In the genomic region with DNA sequence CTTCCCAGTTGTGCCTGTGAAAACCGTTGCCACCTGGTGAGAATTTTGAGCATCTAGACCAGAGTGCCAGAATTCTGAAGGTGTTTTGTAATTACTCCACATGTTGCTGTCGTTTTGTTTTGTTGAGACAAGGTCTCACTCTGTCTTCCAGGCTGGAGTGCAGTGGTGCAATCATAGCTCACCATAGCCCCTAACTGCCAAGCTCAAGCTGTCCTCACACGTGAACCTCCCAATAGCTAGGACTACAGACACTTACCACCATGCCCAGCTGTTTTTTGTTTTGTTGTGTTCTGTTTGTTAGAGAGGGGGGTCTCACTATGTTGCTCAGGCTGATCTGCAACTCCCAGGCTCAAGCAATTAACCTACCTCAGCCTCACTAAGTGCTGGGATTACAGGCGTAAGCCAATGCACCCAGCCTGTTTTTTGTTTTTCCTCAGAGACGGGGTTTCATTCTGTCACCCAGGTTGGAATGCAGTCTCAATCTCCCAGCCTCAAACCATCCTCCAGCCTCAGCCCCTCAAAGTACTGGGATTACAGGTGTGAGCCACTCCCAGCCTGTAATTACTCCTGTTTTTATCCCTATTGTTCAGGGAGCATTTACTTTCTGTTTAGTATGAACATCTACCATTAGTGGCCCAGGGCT, we compare ENCODE assay signal across 20 cellular contexts.
DNase-seq lines count a peak whose midpoint lies in the region; TF ChIP-seq lines count a peak whose summit lies in the region.
"Had no signal": no experiment of that assay in that cellular context is flagged by ENCODE, and none has a peak within 500 bp of the region (broad histone marks: within the 10 kb centered on the region; RNA-seq: fewer than 3 reads in every experiment).

No MANE protein-coding gene starts in this region.

- no peak overlapping the region for H3K56ac ChIP-seq in mesendoderm (ENCODE audit: low read length)

- POLR2A ChIA-PET in MCF 10A (lab: Yijun Ruan, JAX): interaction anchor here (0.7 to 0.8 kb wide), 2 partner anchors 18 to 208 kb away, joined by 3 read pairs; no protein-coding TSS in a partner anchor

- no peak overlapping the region for H3K4ac ChIP-seq in mesendoderm (ENCODE audit: low read depth, low read length)

- DNase-seq in breast epithelium (ENCODE audit: low spot score in 2 of 2): no peak
- DNase-seq in MCF 10A (ENCODE audit: unreplicated experiment): no peak
- DNase-seq in coronary artery (ENCODE audit: low spot score): no peak
- DNase-seq in mesendoderm: peak; percentile 72
- no peak for DNase-seq in tibial artery
- DNase-seq in NCI-H146 treated with DMSO at 0.1 percent for 48 hours (lab: John Stamatoyannopoulos, UW; ENCODE audit: unreplicated experiment): no peak
- DNase-seq in GM19238 (ENCODE audit: insufficient read length, low spot score): no peak
- no peak for DNase-seq in activated naive CD4-positive, alpha-beta T cell treated with anti-CD3 and anti-CD28 coated beads for 36 hours
- DNase-seq: activated gamma-delta T cell; CD4-positive, CD25-positive, alpha-beta regulatory T cell; central memory CD4-positive, alpha-beta T cell; effector CD4-positive, alpha-beta T cell; glutamatergic neuron; lower lobe of right lung; NCI-H146; NCI-H345; SHP77; stimulated activated CD4-positive, alpha-beta T cell treated with anti-CD3 and anti-CD28 coated beads, Interleukin-2, amount 100 ng/mL, for 48 hours; T-cell had no signal

- TF ChIP-seq POLR2A in breast epithelium (IDR thresholded peaks at IDR 0.05): no peak

- H3K27ac Mint-ChIP-seq in MCF 10A (ENCODE audit: low read depth, unreplicated experiment): no peak overlapping the region
- no peak overlapping the region for H3K27ac Mint-ChIP-seq in activated naive CD4-positive, alpha-beta T cell treated with anti-CD3 and anti-CD28 coated beads for 36 hours
- H3K27ac Mint-ChIP-seq: T-cell had no signal

- no peak overlapping the region for H3K4me3 ChIP-seq in breast epithelium
- H3K4me3 ChIP-seq in coronary artery: peak overlapping the region; percentile 34
- H3K4me3 ChIP-seq in mesendoderm (ENCODE audit: low read length): no peak overlapping the region
- peak overlapping the region; percentile 3 to 31 for H3K4me3 ChIP-seq in tibial artery
- H3K4me3 ChIP-seq: lower lobe of right lung, skin epidermis had no signal

- H3K9ac ChIP-seq in mesendoderm (ENCODE audit: low read length): no peak overlapping the region

- intact Hi-C loops in breast epithelium (cut with DNase I; ENCODE audit: low total_unique reads): no loop called here
- intact Hi-C loops in MCF 10A (cut with micrococcal nuclease): no loop called here
- intact Hi-C loops in tibial artery (cut with DNase I; ENCODE audit: low total_unique reads): no loop called here
- intact Hi-C loops in activated naive CD4-positive, alpha-beta T cell treated with anti-CD3 and anti-CD28 coated beads for 36 hours (cut with micrococcal nuclease): no loop called here

- H3K18ac ChIP-seq in mesendoderm (ENCODE audit: low read length): no peak overlapping the region

- H2BK120ac ChIP-seq in mesendoderm (ENCODE audit: low read depth, low read length): no peak overlapping the region

- H3K27me3 ChIP-seq in breast epithelium (no peaks in the 10 kb centered on the region), mesendoderm (ENCODE audit: insufficient read depth, low read length, poor library complexity) (no peaks in the 10 kb centered on the region), tibial artery (no peaks in the 10 kb centered on the region)

- H3K4me1 Mint-ChIP-seq in MCF 10A (ENCODE audit: insufficient read depth, unreplicated experiment): peaks cover 23% of the 10 kb centered on the region
- no peaks in the 10 kb centered on the region for H3K4me1 Mint-ChIP-seq in activated naive CD4-positive, alpha-beta T cell treated with anti-CD3 and anti-CD28 coated beads for 36 hours (ENCODE audit: low read depth)

- H3K79me2 ChIP-seq in mesendoderm (ENCODE audit: control insufficient read depth, insufficient read depth, low read length): no peaks in the 10 kb centered on the region

- peaks cover 6% of the 10 kb centered on the region for H3K79me1 ChIP-seq in mesendoderm (ENCODE audit: low read length)

- WGBS in mesendoderm (ENCODE audit: extremely low coverage, insufficient coverage, low lambda C conversion rate): no CpG with 5 or more reads among the region's 5 CpGs

- no peaks in the 10 kb centered on the region for H3K36me3 ChIP-seq in breast epithelium
- H3K36me3 ChIP-seq in mesendoderm (ENCODE audit: control insufficient read depth, insufficient read depth, low read length): no peaks in the 10 kb centered on the region
- H3K36me3 ChIP-seq in tibial artery: no peaks in the 10 kb centered on the region
- H3K36me3 ChIP-seq: lower lobe of right lung had no signal

- H2BK5ac ChIP-seq in mesendoderm (ENCODE audit: low read length): no peak overlapping the region

- peaks cover 60% of the 10 kb centered on the region for H3K36me3 Mint-ChIP-seq in MCF 10A (ENCODE audit: insufficient read depth, unreplicated experiment)
- H3K36me3 Mint-ChIP-seq in activated naive CD4-positive, alpha-beta T cell treated with anti-CD3 and anti-CD28 coated beads for 36 hours (ENCODE audit: low read depth): no peaks in the 10 kb centered on the region

- no peaks in the 10 kb centered on the region for H3K9me3 ChIP-seq in breast epithelium
- H3K9me3 ChIP-seq in tibial artery: no peaks in the 10 kb centered on the region
- H3K9me3 ChIP-seq: lower lobe of right lung had no signal

- H3K4me1 ChIP-seq in breast epithelium (peaks cover 0 to 8% of the 10 kb centered on the region in 2 donors), mesendoderm (ENCODE audit: control insufficient read depth, low read depth, low read length) (peaks cover 2% of the 10 kb centered on the region), tibial artery (peaks cover 0 to 98% (median 40%) of the 10 kb centered on the region in 4 donors)

- H3K4me2 ChIP-seq in mesendoderm (ENCODE audit: low read length): no peak overlapping the region

- BruUV-seq in MCF 10A (replicated peaks; lab: Mats Ljungman, UMichigan): no TSS peak

- no peak overlapping the region for H2BK15ac ChIP-seq in mesendoderm (replicated peaks; ENCODE audit: low read depth)

- TF ChIP-seq CTCF in breast epithelium (IDR thresholded peaks at IDR 0.05) (no peak), MCF 10A (IDR thresholded peaks at IDR 0.05; ENCODE audit: unreplicated experiment) (no peak), coronary artery (IDR thresholded peaks at IDR 0.05) (no peak), tibial artery (IDR thresholded peaks at IDR 0.05) (no peak)

- no peaks in the 10 kb centered on the region for H3K27me3 Mint-ChIP-seq in MCF 10A (ENCODE audit: insufficient read depth, unreplicated experiment)
- no peaks in the 10 kb centered on the region for H3K27me3 Mint-ChIP-seq in activated naive CD4-positive, alpha-beta T cell treated with anti-CD3 and anti-CD28 coated beads for 36 hours (ENCODE audit: low read depth)
- H3K27me3 Mint-ChIP-seq: T-cell had no signal

- CTCF ChIA-PET in MCF 10A (lab: Yijun Ruan, JAX): interaction anchor here (0.6 to 1.1 kb wide), 2 partner anchors 16 to 90 kb away, joined by 3 read pairs; no protein-coding TSS in a partner anchor
- CTCF ChIA-PET in activated naive CD4-positive, alpha-beta T cell treated with anti-CD3 and anti-CD28 coated beads for 36 hours (lab: Charles Lee): no interaction called here

- H4K8ac ChIP-seq in mesendoderm (ENCODE audit: low read depth, low read length): no peak overlapping the region

- no peak overlapping the region for H2AK5ac ChIP-seq in mesendoderm (ENCODE audit: low read length)

- no peaks in the 10 kb centered on the region for H3K9me3 Mint-ChIP-seq in MCF 10A (ENCODE audit: unreplicated experiment)
- H3K9me3 Mint-ChIP-seq in activated naive CD4-positive, alpha-beta T cell treated with anti-CD3 and anti-CD28 coated beads for 36 hours: no peaks in the 10 kb centered on the region
- H3K9me3 Mint-ChIP-seq: CD4-positive, CD25-positive, alpha-beta regulatory T cell; T-cell had no signal

- no peak overlapping the region for H3K23ac ChIP-seq in mesendoderm (ENCODE audit: low read length)

- no peak overlapping the region for H4K5ac ChIP-seq in mesendoderm (ENCODE audit: low read length)

- no peak overlapping the region for H3K4me3 Mint-ChIP-seq in MCF 10A (ENCODE audit: unreplicated experiment)
- H3K4me3 Mint-ChIP-seq in activated naive CD4-positive, alpha-beta T cell treated with anti-CD3 and anti-CD28 coated beads for 36 hours: no peak overlapping the region
- H3K4me3 Mint-ChIP-seq: CD4-positive, CD25-positive, alpha-beta regulatory T cell; T-cell had no signal

- H3K27ac ChIP-seq in breast epithelium (peak overlapping the region; percentile 34 to 79), coronary artery (peak overlapping the region; percentile 79 to 83), mesendoderm (ENCODE audit: low read depth, low read length) (no peak overlapping the region), tibial artery (peak overlapping the region; percentile 69 to 77)
- H3K27ac ChIP-seq: lower lobe of right lung, skin epidermis had no signal

Comparison
In these comparisons a context has a peak if more than half of its experiments do, and no peak if none do; other contexts are left out.
1. H3K4me3 ChIP-seq: peak in coronary artery (single experiment) and tibial artery (2 of 2); none in breast epithelium (0 of 3) and mesendoderm (single experiment).